In genomic region chr17:18238299-18238698, GRCh38 we compare ENCODE assay signal across 17 cellular contexts. TPM values are rescaled to one million over a fixed set of nuclear protein-coding genes. Genes with fewer than 3 reads are reported as not detected.
DNase-seq lines count a peak whose midpoint lies in the region; ATAC-seq and TF ChIP-seq lines count a peak whose summit lies in the region.
"Had no signal": no experiment of that assay in that cellular context is flagged by ENCODE, and none has a peak within 500 bp of the region (broad histone marks: within the 10 kb centered on the region; RNA-seq: fewer than 3 reads in every experiment).

No MANE protein-coding gene starts in this region.

- no peak overlapping the region for H3K27ac ChIP-seq in IMR-90 (ENCODE audit: insufficient read depth, low read length)
- H3K27ac ChIP-seq in RWPE1: peak overlapping the region; percentile 97
- H3K27ac ChIP-seq: BLaER1 treated with 17β-estradiol and CSF1 and Interleukin-3, amounts not matched to agents 10 nM and 100 nM; C4-2B had no signal

- no peak overlapping the region for H3K18ac ChIP-seq in IMR-90 (ENCODE audit: low read depth, low read length)

- no peak overlapping the region for H3K4ac ChIP-seq in IMR-90 (ENCODE audit: low read depth, low read length)

- no peak overlapping the region for H3K4me3 Mint-ChIP-seq in stimulated activated effector memory CD8-positive, alpha-beta T cell treated with anti-CD3 and anti-CD28 coated beads, Interleukin-12 subunit alpha, Interleukin-12 subunit beta, amount 100 ng/mL, for 72 hours
- H3K4me3 Mint-ChIP-seq: B cell; CD4-positive, alpha-beta T cell; CD8-positive, alpha-beta T cell had no signal

- H2AK9ac ChIP-seq in IMR-90 (replicated peaks; ENCODE audit: low read depth, low read length, poor library complexity): no peak overlapping the region

- H3K9me1 ChIP-seq in IMR-90 (ENCODE audit: insufficient read depth, low read length): no peaks in the 10 kb centered on the region

- no peak overlapping the region for H4K91ac ChIP-seq in IMR-90 (ENCODE audit: insufficient read depth, low read depth, low read length)

- intact Hi-C loops in IMR-90 (cut with micrococcal nuclease): no loop called here

- peaks cover 75% of the 10 kb centered on the region for H3K36me3 ChIP-seq in IMR-90 (ENCODE audit: control insufficient read depth, insufficient read depth, low read length)

- H3K9me3 Mint-ChIP-seq in stimulated activated effector memory CD8-positive, alpha-beta T cell treated with anti-CD3 and anti-CD28 coated beads, Interleukin-12 subunit alpha, Interleukin-12 subunit beta, amount 100 ng/mL, for 72 hours: no peaks in the 10 kb centered on the region
- H3K9me3 Mint-ChIP-seq: CD4-positive, alpha-beta T cell; CD8-positive, alpha-beta T cell had no signal

- H2AFZ ChIP-seq in IMR-90 (replicated peaks; ENCODE audit: low read length, poor library complexity): peak overlapping the region; percentile 21

- dilution Hi-C loops in IMR-90 (cut with HindIII; ENCODE audit: low sequenced_read_pairs, unreplicated experiment): no loop called here

- H4K5ac ChIP-seq in IMR-90 (ENCODE audit: low read depth, low read length): no peak overlapping the region

- peaks cover 5% of the 10 kb centered on the region for H3K4me1 ChIP-seq in IMR-90 (ENCODE audit: control insufficient read depth, insufficient read depth, low read length)
- H3K4me1 ChIP-seq: Caco-2 had no signal

- CTCF ChIA-PET in IMR-90 (lab: Yijun Ruan, JAX) (no interaction called here), RWPE1 (lab: Yijun Ruan, JAX) (interaction anchor here (1.0 kb wide), 1 partner anchor 9 kb away, joined by 3 read pairs; no protein-coding TSS in a partner anchor)

- H3K4me1 Mint-ChIP-seq in stimulated activated effector memory CD8-positive, alpha-beta T cell treated with anti-CD3 and anti-CD28 coated beads, Interleukin-12 subunit alpha, Interleukin-12 subunit beta, amount 100 ng/mL, for 72 hours: peaks cover 38% of the 10 kb centered on the region
- H3K4me1 Mint-ChIP-seq: B cell had no signal

- in situ Hi-C loops in IMR-90 (cut with MboI; ENCODE audit: low sequenced_read_pairs): no loop called here

- H3K36me3 Mint-ChIP-seq in stimulated activated effector memory CD8-positive, alpha-beta T cell treated with anti-CD3 and anti-CD28 coated beads, Interleukin-12 subunit alpha, Interleukin-12 subunit beta, amount 100 ng/mL, for 72 hours: peaks cover 26% of the 10 kb centered on the region

- BruUV-seq in IMR-90 (replicated peaks; lab: Mats Ljungman, UMichigan): no TSS peak

- H4K20me1 ChIP-seq in IMR-90 (ENCODE audit: insufficient read depth, low read length): peaks cover 2% of the 10 kb centered on the region

- no peak overlapping the region for H2BK120ac ChIP-seq in IMR-90 (ENCODE audit: low read depth, low read length)

- H3K23ac ChIP-seq in IMR-90 (ENCODE audit: low read depth, low read length): no peak overlapping the region

- no peak overlapping the region for H2BK20ac ChIP-seq in IMR-90 (ENCODE audit: low read depth, low read length)

- ATAC-seq in IMR-90 (ENCODE audit: low read depth) (no peak), GM18519 (IDR thresholded peaks at IDR 0.05; ENCODE audit: low FRiP score, unreplicated experiment) (no peak)
- no peak for ATAC-seq in stimulated activated effector memory CD8-positive, alpha-beta T cell treated with anti-CD3 and anti-CD28 coated beads, Interleukin-12 subunit alpha, Interleukin-12 subunit beta, amount 100 ng/mL, for 72 hours
- ATAC-seq: CD8-positive, alpha-beta T cell had no signal

- H3K56ac ChIP-seq in IMR-90 (ENCODE audit: extremely low read depth, insufficient read depth, low read length): no peak overlapping the region

- TF ChIP-seq CTCF in IMR-90 (conservative IDR thresholded peaks at IDR 0.05; ENCODE audit: low read depth, low read length) (no peak), RWPE1 (conservative IDR thresholded peaks at IDR 0.05; ENCODE audit: low read depth) (no peak)

- no peak overlapping the region for H3K4me3 ChIP-seq in IMR-90 (ENCODE audit: insufficient read depth, low read depth, low read length)
- H3K4me3 ChIP-seq: BLaER1 treated with 17β-estradiol and CSF1 and Interleukin-3, amounts not matched to agents 10 nM and 100 nM had no signal

- H4K8ac ChIP-seq in IMR-90 (ENCODE audit: low read depth in 2 of 2, low read length in 2 of 2): no peak overlapping the region

- H3K79me1 ChIP-seq in IMR-90 (ENCODE audit: low read depth in 1 of 2, low read length in 2 of 2): peaks cover 0 to 13% of the 10 kb centered on the region in 2 experiments; a peak in 3 of 4 replicates

- H2BK5ac ChIP-seq in IMR-90 (ENCODE audit: low read depth, low read length, poor library complexity, severe bottlenecking): no peak overlapping the region

- no peak overlapping the region for H2AK5ac ChIP-seq in IMR-90 (ENCODE audit: low read depth, low read length)

- no peaks in the 10 kb centered on the region for H3K9me3 ChIP-seq in IMR-90 (ENCODE audit: control insufficient read depth, insufficient read depth, low read length)
- H3K9me3 ChIP-seq: BLaER1 treated with 17β-estradiol and CSF1 and Interleukin-3, amounts not matched to agents 10 nM and 100 nM; Caco-2 had no signal

- TF ChIP-seq RAD21 in IMR-90 (IDR thresholded peaks at IDR 0.05; ENCODE audit: low read length): no peak

- DNase-seq in IMR-90 (no peak), RWPE1 (ENCODE audit: low spot score) (no peak), retina (no peak)
- no peak for DNase-seq in stimulated activated effector memory CD8-positive, alpha-beta T cell treated with anti-CD3 and anti-CD28 coated beads, Interleukin-12 subunit alpha, Interleukin-12 subunit beta, amount 100 ng/mL, for 72 hours (ENCODE audit: low spot score in 2 of 2)
- DNase-seq: 8988T; ACHN; AML-193; Caco-2; Calu3; CD4-positive, alpha-beta T cell; CD8-positive, alpha-beta T cell; DMS79 treated with DMSO at 0.1 percent for 48 hours; GF-D8 had no signal

- peak overlapping the region; percentile 50 for H3K27ac Mint-ChIP-seq in stimulated activated effector memory CD8-positive, alpha-beta T cell treated with anti-CD3 and anti-CD28 coated beads, Interleukin-12 subunit alpha, Interleukin-12 subunit beta, amount 100 ng/mL, for 72 hours
- H3K27ac Mint-ChIP-seq: B cell; CD4-positive, alpha-beta T cell; CD8-positive, alpha-beta T cell had no signal

- 83% methylated on average over 2 of the region's 18 CpGs; no CpG with 5 or more reads in 1 of the 2 experiments for WGBS in IMR-90 (ENCODE audit: extremely low coverage in 2 of 2, insufficient read length in 1 of 2), 2 experiments

- H3K4me2 ChIP-seq in IMR-90 (ENCODE audit: low read depth, low read length): no peak overlapping the region
- H3K4me2 ChIP-seq: BLaER1 treated with 17β-estradiol and CSF1 and Interleukin-3, amounts not matched to agents 10 nM and 100 nM had no signal

- H2BK15ac ChIP-seq in IMR-90 (ENCODE audit: low read depth, low read length): no peak overlapping the region

- POLR2A ChIA-PET in IMR-90 (lab: Charles Lee; ENCODE audit: unreplicated experiment) (interaction anchor here (0.6 kb wide), 1 partner anchor 284 kb away, joined by 9 read pairs; no protein-coding TSS in a partner anchor), RWPE1 (lab: Yijun Ruan, JAX; ENCODE audit: low non-redundant PET) (no interaction called here)

- no peak overlapping the region for H3K14ac ChIP-seq in IMR-90 (replicated peaks; ENCODE audit: low read depth, low read length)

- TF ChIP-seq POLR2A in IMR-90 (IDR thresholded peaks at IDR 0.05; ENCODE audit: low read depth, low read length): no peak

- H3K9ac ChIP-seq in IMR-90 (ENCODE audit: low read depth, low read length): no peak overlapping the region
- H3K9ac ChIP-seq: BLaER1 treated with 17β-estradiol and CSF1 and Interleukin-3, amounts not matched to agents 10 nM and 100 nM had no signal

- H3K27me3 ChIP-seq in IMR-90 (ENCODE audit: control insufficient read depth, insufficient read depth, low read length): no peaks in the 10 kb centered on the region
- H3K27me3 ChIP-seq: BLaER1 treated with 17β-estradiol and CSF1 and Interleukin-3, amounts not matched to agents 10 nM and 100 nM had no signal

TF ChIP-seq in IMR-90, 13 proteins besides CTCF, POLR2A, EP300 and RAD21:
- TF ChIP-seq CEBPB (IDR thresholded peaks at IDR 0.05; ENCODE audit: low read depth, low read length): no peak
- TF ChIP-seq NFE2L2 (IDR thresholded peaks at IDR 0.05; ENCODE audit: low read depth, low read length): no peak
- TF ChIP-seq MXI1 (IDR thresholded peaks at IDR 0.05; ENCODE audit: borderline replicate concordance, low read depth, low read length): no peak
- no peak for TF ChIP-seq CHD1 (IDR thresholded peaks at IDR 0.05; ENCODE audit: low read depth, low read length)
- TF ChIP-seq RFX5 (IDR thresholded peaks at IDR 0.05; ENCODE audit: low read depth, low read length): no peak
- no peak for TF ChIP-seq BHLHE40 (IDR thresholded peaks at IDR 0.05; ENCODE audit: low read depth, low read length)
- TF ChIP-seq MAZ (IDR thresholded peaks at IDR 0.05; ENCODE audit: borderline replicate concordance, low read depth, low read length): no peak
- TF ChIP-seq SMC3 (IDR thresholded peaks at IDR 0.05; ENCODE audit: low read depth, low read length): no peak
- TF ChIP-seq MAFK (IDR thresholded peaks at IDR 0.05; ENCODE audit: low read depth, low read length): no peak
- TF ChIP-seq RCOR1 (IDR thresholded peaks at IDR 0.05; ENCODE audit: insufficient replicate concordance, low read length): no peak
- TF ChIP-seq FOS (IDR thresholded peaks at IDR 0.05; ENCODE audit: low read depth, low read length): no peak
TF ChIP-seq in IMR-90: peak in this region for 0.

RNA-seq across cellular contexts. Expression of gene LLGL1, which starts 12.9 kb away (rescaled TPM):
- total RNA-seq in IMR-90 (2012; rRNA removed): 34.2 and 40.1 TPM in 2 replicates
- polyA plus RNA-seq in IMR-90 (2012; rRNA removed): 52.9 and 57.9 TPM in 2 replicates
- polyA plus RNA-seq in IMR-90 (2012; cell fraction: cytosol; rRNA removed): 29.8 and 72.4 TPM in 2 replicates
- polyA plus RNA-seq in IMR-90 (2012; cell fraction: nucleus; rRNA removed; ENCODE audit: low replicate concordance): 53.9 and 145 TPM in 2 replicates

RNA-seq across cellular contexts. Expression of gene FLII, which starts 20.2 kb away (rescaled TPM):
- total RNA-seq in IMR-90 (2012; rRNA removed): 258 and 263 TPM in 2 replicates
- polyA plus RNA-seq in IMR-90 (2012; rRNA removed): 290 and 321 TPM in 2 replicates
- polyA plus RNA-seq in IMR-90 (2012; cell fraction: cytosol; rRNA removed): 217 and 243 TPM in 2 replicates
- polyA plus RNA-seq in IMR-90 (2012; cell fraction: nucleus; rRNA removed; ENCODE audit: low replicate concordance): 740 and 1,400 TPM in 2 replicates

RNA-seq across cellular contexts. Expression of gene MIEF2, which starts 22.2 kb away (rescaled TPM):
- 9.1 and 12.2 TPM in 2 replicates for total RNA-seq in IMR-90 (2012; rRNA removed)
- polyA plus RNA-seq in IMR-90 (2012; rRNA removed): 20.7 and 26.6 TPM in 2 replicates
- polyA plus RNA-seq in IMR-90 (2012; cell fraction: cytosol; rRNA removed): 17.9 and 19.8 TPM in 2 replicates
- polyA plus RNA-seq in IMR-90 (2012; cell fraction: nucleus; rRNA removed; ENCODE audit: low replicate concordance): 32.6 and 84.0 TPM in 2 replicates

RNA-seq across cellular contexts. Expression of gene ALKBH5, which starts 54.7 kb away (rescaled TPM):
- 79.6 and 86.1 TPM in 2 replicates for total RNA-seq in IMR-90 (2012; rRNA removed)
- 54.6 and 57.6 TPM in 2 replicates for polyA plus RNA-seq in IMR-90 (2012; rRNA removed)
- 48.0 and 70.0 TPM in 2 replicates for polyA plus RNA-seq in IMR-90 (2012; cell fraction: cytosol; rRNA removed)
- 28.3 and 30.6 TPM in 2 replicates for polyA plus RNA-seq in IMR-90 (2012; cell fraction: nucleus; rRNA removed; ENCODE audit: low replicate concordance)
